Comparison of ENCODE assay signal across 24 cellular contexts in genomic region chr15:36005542-36005941, GRCh38.
DNase-seq lines count a peak whose midpoint lies in the region; ATAC-seq, FAIRE-seq and TF ChIP-seq lines count a peak whose summit lies in the region.
"Had no signal": no experiment of that assay in that cellular context is flagged by ENCODE, and none has a peak within 500 bp of the region (broad histone marks: within the 10 kb centered on the region; RNA-seq: fewer than 3 reads in every experiment).

No MANE protein-coding gene starts in this region.

- no peak for TF ChIP-seq EP300 in H1 (IDR thresholded peaks at IDR 0.05; ENCODE audit: borderline replicate concordance in 1 of 2, low read depth in 2 of 2, low read length in 2 of 2)
- TF ChIP-seq EP300 in tibial nerve (IDR thresholded peaks at IDR 0.05): no peak

- no peak overlapping the region for H2BK15ac ChIP-seq in H1 (ENCODE audit: low read length)

- no peaks in the 10 kb centered on the region for H3K79me1 ChIP-seq in H1 (ENCODE audit: low read depth, low read length)

- H3K56ac ChIP-seq in H1 (replicated peaks; ENCODE audit: insufficient read length, low read depth, low read length): no peak overlapping the region

- no peak overlapping the region for H2BK20ac ChIP-seq in H1 (ENCODE audit: low read length)

- intact Hi-C loops in MCF 10A (cut with micrococcal nuclease) (no loop called here), breast epithelium (cut with DNase I; ENCODE audit: low total_unique reads) (no loop called here), spleen (cut with DNase I; ENCODE audit: low total_unique reads) (no loop called here)

- dilution Hi-C loops in keratinocyte (cut with MboI; ENCODE audit: extremely low pct_ligation_motif_present, low sequenced_read_pairs): no loop called here

- H3K27me3 Mint-ChIP-seq in MCF 10A (ENCODE audit: insufficient read depth, unreplicated experiment) (no peaks in the 10 kb centered on the region), HFFc6 (ENCODE audit: insufficient read depth) (0 out of 2 replicates have a peak, but pooled peaks cover 4% of the 10 kb centered on the region)

- H3K23me2 ChIP-seq in H1 (ENCODE audit: low read depth, low read length): no peaks in the 10 kb centered on the region

- CTCF ChIA-PET in MCF 10A (lab: Yijun Ruan, JAX): interaction anchor here (0.8 kb wide), 1 partner anchor 251 kb away, joined by 5 read pairs; no protein-coding TSS in a partner anchor
- CTCF ChIA-PET in H1 (lab: Charles Lee; ENCODE audit: partially characterized antibody): interaction anchor here (0.7 to 1.1 kb wide), 3 partner anchors 12 to 77 kb away, joined by 3 read pairs; no protein-coding TSS in a partner anchor

- no peaks in the 10 kb centered on the region for H3K36me3 Mint-ChIP-seq in MCF 10A (ENCODE audit: insufficient read depth, unreplicated experiment)
- no peaks in the 10 kb centered on the region for H3K36me3 Mint-ChIP-seq in HFFc6 (ENCODE audit: low read depth)
- H3K36me3 Mint-ChIP-seq in activated naive CD4-positive, alpha-beta T cell treated with anti-CD3 and anti-CD28 coated beads, Interleukin-2, amount 50 U/mL, for 72 hours: no peaks in the 10 kb centered on the region

- no peak overlapping the region for H2BK5ac ChIP-seq in H1 (ENCODE audit: low read depth, low read length)

- H2BK120ac ChIP-seq in H1 (replicated peaks; ENCODE audit: low read depth, low read length): no peak overlapping the region

- no peak overlapping the region for H4K5ac ChIP-seq in H1 (ENCODE audit: insufficient read length, low read depth, low read length)

- H2AK5ac ChIP-seq in H1 (ENCODE audit: low read depth, low read length): no peak overlapping the region

- no peak overlapping the region for H3K18ac ChIP-seq in H1 (ENCODE audit: extremely low read depth, low read length)

- H2AFZ ChIP-seq in H1 (ENCODE audit: low read length): peak overlapping the region; percentile 88; the same call in 1 of the 2 replicates
- H2AFZ ChIP-seq in keratinocyte (ENCODE audit: control insufficient read depth, low read length): peak overlapping the region; percentile 92

- DNase-seq in MCF 10A (ENCODE audit: unreplicated experiment) (no peak), breast epithelium (ENCODE audit: low spot score in 2 of 2) (no peak), H1 (ENCODE audit: low read depth in 1 of 2, low spot score in 2 of 2) (no peak), keratinocyte (ENCODE audit: low read depth, low spot score) (no peak), spleen (no peak), tibial nerve (ENCODE audit: low spot score in 2 of 2) (no peak), HFFc6 (no peak)
- no peak for DNase-seq in activated naive CD4-positive, alpha-beta T cell treated with anti-CD3 and anti-CD28 coated beads, Interleukin-2, amount 50 U/mL, for 72 hours (ENCODE audit: low spot score in 2 of 2)
- DNase-seq: 8988T; ACHN; Calu3; DMS79 treated with DMSO at 0.1 percent for 48 hours; GF-D8; H7; NCI-H1092 treated with DMSO at 0.1 percent for 48 hours; NCI-H1436; NCI-H187; NCI-H2171 treated with DMSO at 0.1 percent for 48 hours; NCI-H345; NCI-H510A treated with DMSO at 0.1 percent for 48 hours; NCI-H748 treated with DMSO at 0.1 percent for 48 hours; NK-92 treated with Interleukin-12 subunit alpha and Interleukin-12 subunit beta, amount 100 ng/mL, for 24 hours; PC-3 had no signal

- POLR2A ChIA-PET in MCF 10A (lab: Yijun Ruan, JAX) (no interaction called here), H1 (lab: Charles Lee; ENCODE audit: partially characterized antibody) (no interaction called here)

- no peak for ATAC-seq in activated naive CD4-positive, alpha-beta T cell treated with anti-CD3 and anti-CD28 coated beads, Interleukin-2, amount 50 U/mL, for 72 hours
- ATAC-seq: PC-3 had no signal

- H3K79me2 ChIP-seq in H1 (ENCODE audit: control insufficient read depth in 1 of 2, insufficient read depth in 2 of 2, low read length in 2 of 2) (no peaks in the 10 kb centered on the region), keratinocyte (ENCODE audit: control insufficient read depth, insufficient read depth, low read length) (no peaks in the 10 kb centered on the region)

- no peaks in the 10 kb centered on the region for H3K9me3 Mint-ChIP-seq in MCF 10A (ENCODE audit: unreplicated experiment)
- H3K9me3 Mint-ChIP-seq in HFFc6: peaks cover 3% of the 10 kb centered on the region; the same call in 1 of the 2 replicates
- H3K9me3 Mint-ChIP-seq in activated naive CD4-positive, alpha-beta T cell treated with anti-CD3 and anti-CD28 coated beads, Interleukin-2, amount 50 U/mL, for 72 hours: no peaks in the 10 kb centered on the region

- TF ChIP-seq CTCF in MCF 10A (IDR thresholded peaks at IDR 0.05; ENCODE audit: unreplicated experiment): no peak
- TF ChIP-seq CTCF in breast epithelium (IDR thresholded peaks at IDR 0.05): no peak
- TF ChIP-seq CTCF in H1 (IDR thresholded peaks at IDR 0.05; ENCODE audit: control extremely low read depth in 1 of 3, insufficient read depth in 1 of 3, low read depth in 1 of 3, low read length in 3 of 3): no peak
- TF ChIP-seq CTCF in keratinocyte (optimal IDR thresholded peaks at IDR 0.05 in 1 of 3, IDR thresholded peaks at IDR 0.05 in 1 of 3, conservative IDR thresholded peaks at IDR 0.05 in 1 of 3; ENCODE audit: extremely low read depth in 1 of 3, insufficient read depth in 2 of 3, low read length in 3 of 3): no peak
- no peak for TF ChIP-seq CTCF in spleen (IDR thresholded peaks at IDR 0.05 in 8 of 11, conservative IDR thresholded peaks at IDR 0.05 in 3 of 11)
- TF ChIP-seq CTCF in tibial nerve (IDR thresholded peaks at IDR 0.05): no peak
- TF ChIP-seq CTCF in HFFc6 (IDR thresholded peaks at IDR 0.05): no peak

- no peak overlapping the region for H3K9ac ChIP-seq in H1 (replicated peaks in 1 of 4; ENCODE audit: extremely low read depth in 1 of 4, low read depth in 3 of 4, low read length in 3 of 4)
- no peak overlapping the region for H3K9ac ChIP-seq in keratinocyte (ENCODE audit: control insufficient read depth, extremely low read depth, insufficient read depth, low read length)

- H4K91ac ChIP-seq in H1 (replicated peaks; ENCODE audit: insufficient read length, low read length): no peak overlapping the region

- H3K4me1 Mint-ChIP-seq in MCF 10A (ENCODE audit: insufficient read depth, unreplicated experiment): no peaks in the 10 kb centered on the region
- H3K4me1 Mint-ChIP-seq in HFFc6 (ENCODE audit: low read depth): no peaks in the 10 kb centered on the region

- no peak overlapping the region for H3K14ac ChIP-seq in H1 (ENCODE audit: insufficient read length)

- no peaks in the 10 kb centered on the region for H4K20me1 ChIP-seq in H1 (replicated peaks in 1 of 2; ENCODE audit: control insufficient read depth in 1 of 2, insufficient read depth in 2 of 2, low read length in 2 of 2)
- H4K20me1 ChIP-seq in keratinocyte (ENCODE audit: control insufficient read depth, extremely low read depth, insufficient read depth, low read length): no peaks in the 10 kb centered on the region

- 94% methylated on average over 2 of the region's 2 CpGs; no CpG with 5 or more reads in 1 of the 2 experiments for WGBS in H1 (ENCODE audit: extremely low coverage in 1 of 2, insufficient coverage in 1 of 2, insufficient read length in 1 of 2, insufficient replicate concordance in 2 of 2, low coverage in 1 of 2, low lambda C conversion rate in 2 of 2, missing lambda C conversion rate in 1 of 2), 2 experiments
- WGBS in spleen, 5 donors: 56 to 85% (median 76%) methylated on average over 2 of the region's 2 CpGs
- 62 to 72% methylated on average over 2 of the region's 2 CpGs for WGBS in tibial nerve, 2 donors

- H3K9me1 ChIP-seq in keratinocyte (ENCODE audit: control insufficient read depth, extremely low read depth, insufficient read depth, low read length): no peaks in the 10 kb centered on the region

- TF ChIP-seq RAD21 in H1 (IDR thresholded peaks at IDR 0.05 in 1 of 2, conservative IDR thresholded peaks at IDR 0.05 in 1 of 2; ENCODE audit: low read depth in 2 of 2, low read length in 2 of 2): no peak

- H3K4me3 Mint-ChIP-seq in MCF 10A (ENCODE audit: unreplicated experiment): no peak overlapping the region
- no peak overlapping the region for H3K4me3 Mint-ChIP-seq in HFFc6

- H4K8ac ChIP-seq in H1 (ENCODE audit: extremely low read depth, insufficient read depth, low read length): no peak overlapping the region

- H3K27ac ChIP-seq in breast epithelium (no peak overlapping the region), H1 (ENCODE audit: low read depth, low read length) (no peak overlapping the region), keratinocyte (ENCODE audit: control insufficient read depth, insufficient read depth, low read length) (no peak overlapping the region), spleen (peak overlapping the region in 7 of 8 donors; percentile 45 to 72 (median 63)), tibial nerve (no peak overlapping the region)

- no peak overlapping the region for H3K4ac ChIP-seq in H1 (replicated peaks; ENCODE audit: insufficient read length, low read depth, low read length)

- H3K4me3 ChIP-seq in breast epithelium (no peak overlapping the region), H1 (ENCODE audit: extremely low read depth in 1 of 4, insufficient read depth in 2 of 4, low read depth in 3 of 4, low read length in 4 of 4) (no peak overlapping the region), keratinocyte (ENCODE audit: control insufficient read depth in 2 of 3, extremely low read depth in 1 of 3, insufficient read depth in 2 of 3, low read depth in 1 of 3, low read length in 3 of 3) (no peak overlapping the region), spleen (no peak overlapping the region), tibial nerve (no peak overlapping the region)

- no peak for FAIRE-seq in H1 (lab: Jason Lieb, UNC)
- peak; percentile 87 for FAIRE-seq in keratinocyte (lab: Jason Lieb, UNC)
- FAIRE-seq: GM12891 had no signal

- peak overlapping the region; percentile 77 for H3K27ac Mint-ChIP-seq in MCF 10A (ENCODE audit: low read depth, unreplicated experiment)
- no peak overlapping the region for H3K27ac Mint-ChIP-seq in HFFc6
- no peak overlapping the region for H3K27ac Mint-ChIP-seq in activated naive CD4-positive, alpha-beta T cell treated with anti-CD3 and anti-CD28 coated beads, Interleukin-2, amount 50 U/mL, for 72 hours

- no TSS peak for BruUV-seq in MCF 10A (replicated peaks; lab: Mats Ljungman, UMichigan)

- no peaks in the 10 kb centered on the region for H3K36me3 ChIP-seq in breast epithelium
- H3K36me3 ChIP-seq in H1 (ENCODE audit: control insufficient read depth in 2 of 4, insufficient read depth in 4 of 4, low read length in 3 of 4): no peaks in the 10 kb centered on the region
- H3K36me3 ChIP-seq in keratinocyte (ENCODE audit: control insufficient read depth in 2 of 2, extremely low read depth in 1 of 2, insufficient read depth in 2 of 2, low read length in 2 of 2): no peaks in the 10 kb centered on the region
- H3K36me3 ChIP-seq in spleen: no peaks in the 10 kb centered on the region
- no peaks in the 10 kb centered on the region for H3K36me3 ChIP-seq in tibial nerve

- H3K27me3 ChIP-seq in breast epithelium: no peaks in the 10 kb centered on the region
- H3K27me3 ChIP-seq in H1 (replicated peaks in 1 of 4; ENCODE audit: control insufficient read depth in 3 of 4, extremely low read depth in 1 of 4, insufficient read depth in 3 of 4, low read length in 3 of 4): no peaks in the 10 kb centered on the region
- H3K27me3 ChIP-seq in keratinocyte (ENCODE audit: control insufficient read depth, extremely low read depth, insufficient read depth, low read length): no peaks in the 10 kb centered on the region
- H3K27me3 ChIP-seq in spleen (replicated peaks in 1 of 7): no peaks in the 10 kb centered on the region
- no peaks in the 10 kb centered on the region for H3K27me3 ChIP-seq in tibial nerve

- H2BK12ac ChIP-seq in H1 (ENCODE audit: low read depth, low read length): no peak overlapping the region; the same call in 1 of the 2 replicates

- no peak overlapping the region for H3K23ac ChIP-seq in H1 (ENCODE audit: insufficient read length)

- H3K9me3 ChIP-seq in breast epithelium (peaks cover 0 to 5% of the 10 kb centered on the region in 2 donors), H1 (ENCODE audit: insufficient read depth in 2 of 2, low read depth in 1 of 2, low read length in 1 of 2) (peaks cover 5 to 6% of the 10 kb centered on the region in 2 experiments; a peak in 2 of 4 replicates), keratinocyte (ENCODE audit: control insufficient read depth, low read depth, low read length) (no peaks in the 10 kb centered on the region), spleen (peaks cover 0 to 40% (median 25%) of the 10 kb centered on the region in 8 donors), tibial nerve (peaks cover 0 to 17% (median 0%) of the 10 kb centered on the region in 4 donors)

- H3K4me1 ChIP-seq in breast epithelium: no peaks in the 10 kb centered on the region
- no peaks in the 10 kb centered on the region for H3K4me1 ChIP-seq in H1 (replicated peaks in 1 of 4; ENCODE audit: control insufficient read depth in 3 of 4, insufficient read depth in 4 of 4, low read length in 3 of 4)
- H3K4me1 ChIP-seq in keratinocyte (ENCODE audit: control insufficient read depth, extremely low read depth, insufficient read depth, low read length): peaks cover 12% of the 10 kb centered on the region
- H3K4me1 ChIP-seq in spleen: peaks cover 0 to 9% (median 0%) of the 10 kb centered on the region in 6 donors
- H3K4me1 ChIP-seq in tibial nerve: no peaks in the 10 kb centered on the region

- H3K4me2 ChIP-seq in H1 (ENCODE audit: insufficient read depth in 1 of 2, low read depth in 2 of 2, low read length in 2 of 2) (no peak overlapping the region), keratinocyte (ENCODE audit: control insufficient read depth, extremely low read depth, insufficient read depth, low read depth, low read length) (peak overlapping the region; percentile 4)

- TF ChIP-seq POLR2A in breast epithelium (IDR thresholded peaks at IDR 0.05) (no peak), H1 (IDR thresholded peaks at IDR 0.05; ENCODE audit: control extremely low read depth in 1 of 2, low read depth in 2 of 2, low read length in 2 of 2) (no peak), spleen (IDR thresholded peaks at IDR 0.05) (no peak), tibial nerve (IDR thresholded peaks at IDR 0.05) (no peak)

Comparison
In these comparisons a context has a peak if more than half of its experiments do, and no peak if none do; other contexts are left out.
1. H3K27ac ChIP-seq: peak in spleen (7 of 8); none in breast epithelium (0 of 2), H1 (single experiment), keratinocyte (single experiment) and tibial nerve (0 of 4).